Comparison of ENCODE assay signal across 8 cellular contexts in genomic region chr9:114366334-114367128, GRCh38. TPM values are rescaled to one million over a fixed set of nuclear protein-coding genes. Genes with fewer than 3 reads are reported as not detected.
DNase-seq lines count a peak whose midpoint lies in the region; ATAC-seq, FAIRE-seq and TF ChIP-seq lines count a peak whose summit lies in the region.

No MANE protein-coding gene starts in this region.

- intact Hi-C loops in pancreas (cut with DNase I): no loop called here

- no peaks in the 10 kb centered on the region for H3K9me3 ChIP-seq in pancreas

- ATAC-seq in pancreas: peak in 3 of 4 donors; percentile 37 to 55 (median 40)

- peak overlapping the region in 1 of 4 donors; percentile 28 for H3K27ac ChIP-seq in pancreas

- 69 to 70% methylated on average over 10 of the region's 10 CpGs for WGBS in pancreas, 2 donors

- in situ Hi-C loops in GM13977 (cut with MboI; ENCODE audit: low pct_unique_long_range_greater_than_20kb, low sequenced_read_pairs, unreplicated experiment): no loop called here

- H3K4me1 ChIP-seq in pancreas: no peaks in the 10 kb centered on the region

- DNase-seq in GM13977 (ENCODE audit: low spot score) (peak; percentile 60), HFF-Myc (ENCODE audit: extremely low read depth, low read depth) (peak; percentile 65), NCI-H226 (peak; percentile 84), pancreas (no peak), NCI-H1417 (lab: John Stamatoyannopoulos, UW) (no peak), LoVo (ENCODE audit: low spot score) (no peak), NCI-H1417 treated with DMSO at 0.1 percent for 48 hours (lab: John Stamatoyannopoulos, UW) (no peak)
- peak; percentile 61 for DNase-seq in central memory CD4-positive, alpha-beta T cell

- peaks cover 0 to 2% (median 0%) of the 10 kb centered on the region in 3 donors for H3K36me3 ChIP-seq in pancreas

- no peaks in the 10 kb centered on the region for H3K27me3 ChIP-seq in pancreas

- no peak for FAIRE-seq in pancreas (lab: Jason Lieb, UNC)

- TF ChIP-seq CTCF in GM13977 (IDR thresholded peaks at IDR 0.05; ENCODE audit: extremely low read depth, insufficient read depth, missing control alignments): no peak
- TF ChIP-seq CTCF in HFF-Myc (IDR thresholded peaks at IDR 0.05; ENCODE audit: low read depth, low read length, missing control alignments): no peak
- TF ChIP-seq CTCF in pancreas (IDR thresholded peaks at IDR 0.05): no peak

- no peak overlapping the region for H3K4me3 ChIP-seq in HFF-Myc (replicated peaks; ENCODE audit: low read depth, low read length)
- H3K4me3 ChIP-seq in pancreas: no peak overlapping the region

RNA-seq across cellular contexts. Expression of gene AKNA, which starts 21.3 kb away (rescaled TPM):
- total RNA-seq in pancreas: 10 to 100 TPM in 3 of 6 donors, 1 to 10 TPM in 3; 5.4 to 18.0 (median 10.8) TPM
- polyA plus RNA-seq in pancreas: 10 to 100 TPM in 1 of 2 donors, 1 to 10 TPM in 1; 6.9 to 11.8 TPM

RNA-seq across cellular contexts. Expression of gene ORM2, which starts 36.9 kb away (rescaled TPM):
- 1 to 10 TPM in 1 of 6 donors, under 1 TPM in 1, not detected in 4; 0.66 to 3.1 TPM for total RNA-seq in pancreas
- polyA plus RNA-seq in pancreas: under 1 TPM; 0.12 to 0.34 TPM

RNA-seq across cellular contexts. Expression of gene ORM1, which starts 43.6 kb away (rescaled TPM):
- total RNA-seq in pancreas: 10 to 100 TPM in 1 of 6 donors, under 1 TPM in 2, not detected in 3; 0.38 to 10.2 (median 0.92) TPM
- 1 to 10 TPM in 1 of 2 donors, under 1 TPM in 1; 0.82 to 1.6 TPM for polyA plus RNA-seq in pancreas

Comparison
In these comparisons a context has a peak if more than half of its experiments do, and no peak if none do; other contexts are left out.
1. DNase-seq: peak in GM13977 (single experiment), HFF-Myc (single experiment), NCI-H226 (single experiment) and central memory CD4-positive, alpha-beta T cell (single experiment); none in pancreas (0 of 6), NCI-H1417 (0 of 3), LoVo (single experiment) and NCI-H1417 treated with DMSO at 0.1 percent for 48 hours (single experiment).